In the genomic region with DNA sequence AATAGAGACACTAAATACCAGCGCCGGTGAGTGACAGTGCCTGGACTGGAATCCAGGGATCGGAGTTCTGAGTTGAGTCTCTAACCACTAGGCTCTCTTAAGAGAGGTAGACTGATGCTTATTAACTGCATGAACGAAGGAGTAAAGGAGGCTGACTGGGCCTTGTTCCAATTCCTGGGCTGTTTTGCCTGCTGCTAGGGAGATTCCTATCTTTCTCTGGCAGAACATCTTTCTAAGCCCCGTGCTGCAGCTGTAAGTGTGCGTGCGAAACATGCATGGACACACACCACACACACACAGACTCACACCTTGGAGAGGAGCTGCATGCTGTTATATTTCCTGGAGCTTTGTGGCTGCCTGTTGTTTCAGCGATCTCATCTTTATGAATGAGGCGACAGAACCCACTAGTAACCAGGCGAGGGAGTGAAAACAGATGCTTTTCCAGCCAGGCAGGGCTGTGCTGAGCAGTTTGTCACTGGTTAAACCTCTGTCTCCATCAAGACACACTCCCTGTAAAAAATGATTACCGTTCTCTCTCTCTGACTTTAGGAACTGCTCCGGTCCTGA, we compare ENCODE assay signal across 1 cellular context.
TF ChIP-seq lines count a peak whose summit lies in the region.

No MANE protein-coding gene starts in this region.

TF ChIP-seq in GM12878, 131 proteins besides CTCF, POLR2A, EP300 and RAD21 (continued from another document and continues in another):
- TF ChIP-seq, protein P1, sequence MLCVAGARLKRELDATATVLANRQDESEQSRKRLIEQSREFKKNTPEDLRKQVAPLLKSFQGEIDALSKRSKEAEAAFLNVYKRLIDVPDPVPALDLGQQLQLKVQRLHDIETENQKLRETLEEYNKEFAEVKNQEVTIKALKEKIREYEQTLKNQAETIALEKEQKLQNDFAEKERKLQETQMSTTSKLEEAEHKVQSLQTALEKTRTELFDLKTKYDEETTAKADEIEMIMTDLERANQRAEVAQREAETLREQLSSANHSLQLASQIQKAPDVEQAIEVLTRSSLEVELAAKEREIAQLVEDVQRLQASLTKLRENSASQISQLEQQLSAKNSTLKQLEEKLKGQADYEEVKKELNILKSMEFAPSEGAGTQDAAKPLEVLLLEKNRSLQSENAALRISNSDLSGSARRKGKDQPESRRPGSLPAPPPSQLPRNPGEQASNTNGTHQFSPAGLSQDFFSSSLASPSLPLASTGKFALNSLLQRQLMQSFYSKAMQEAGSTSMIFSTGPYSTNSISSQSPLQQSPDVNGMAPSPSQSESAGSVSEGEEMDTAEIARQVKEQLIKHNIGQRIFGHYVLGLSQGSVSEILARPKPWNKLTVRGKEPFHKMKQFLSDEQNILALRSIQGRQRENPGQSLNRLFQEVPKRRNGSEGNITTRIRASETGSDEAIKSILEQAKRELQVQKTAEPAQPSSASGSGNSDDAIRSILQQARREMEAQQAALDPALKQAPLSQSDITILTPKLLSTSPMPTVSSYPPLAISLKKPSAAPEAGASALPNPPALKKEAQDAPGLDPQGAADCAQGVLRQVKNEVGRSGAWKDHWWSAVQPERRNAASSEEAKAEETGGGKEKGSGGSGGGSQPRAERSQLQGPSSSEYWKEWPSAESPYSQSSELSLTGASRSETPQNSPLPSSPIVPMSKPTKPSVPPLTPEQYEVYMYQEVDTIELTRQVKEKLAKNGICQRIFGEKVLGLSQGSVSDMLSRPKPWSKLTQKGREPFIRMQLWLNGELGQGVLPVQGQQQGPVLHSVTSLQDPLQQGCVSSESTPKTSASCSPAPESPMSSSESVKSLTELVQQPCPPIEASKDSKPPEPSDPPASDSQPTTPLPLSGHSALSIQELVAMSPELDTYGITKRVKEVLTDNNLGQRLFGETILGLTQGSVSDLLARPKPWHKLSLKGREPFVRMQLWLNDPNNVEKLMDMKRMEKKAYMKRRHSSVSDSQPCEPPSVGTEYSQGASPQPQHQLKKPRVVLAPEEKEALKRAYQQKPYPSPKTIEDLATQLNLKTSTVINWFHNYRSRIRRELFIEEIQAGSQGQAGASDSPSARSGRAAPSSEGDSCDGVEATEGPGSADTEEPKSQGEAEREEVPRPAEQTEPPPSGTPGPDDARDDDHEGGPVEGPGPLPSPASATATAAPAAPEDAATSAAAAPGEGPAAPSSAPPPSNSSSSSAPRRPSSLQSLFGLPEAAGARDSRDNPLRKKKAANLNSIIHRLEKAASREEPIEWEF (IDR thresholded peaks at IDR 0.05; ENCODE audit: insufficient replicate concordance, low read depth, low read length) = no peak
- no peak; the same call in 1 of the 2 replicates for TF ChIP-seq TARDBP (IDR thresholded peaks at IDR 0.05; ENCODE audit: borderline replicate concordance)
- TF ChIP-seq TCF12 (IDR thresholded peaks at IDR 0.05; ENCODE audit: low read depth, low read length) = peak; percentile 90
- TF ChIP-seq, protein P2, sequence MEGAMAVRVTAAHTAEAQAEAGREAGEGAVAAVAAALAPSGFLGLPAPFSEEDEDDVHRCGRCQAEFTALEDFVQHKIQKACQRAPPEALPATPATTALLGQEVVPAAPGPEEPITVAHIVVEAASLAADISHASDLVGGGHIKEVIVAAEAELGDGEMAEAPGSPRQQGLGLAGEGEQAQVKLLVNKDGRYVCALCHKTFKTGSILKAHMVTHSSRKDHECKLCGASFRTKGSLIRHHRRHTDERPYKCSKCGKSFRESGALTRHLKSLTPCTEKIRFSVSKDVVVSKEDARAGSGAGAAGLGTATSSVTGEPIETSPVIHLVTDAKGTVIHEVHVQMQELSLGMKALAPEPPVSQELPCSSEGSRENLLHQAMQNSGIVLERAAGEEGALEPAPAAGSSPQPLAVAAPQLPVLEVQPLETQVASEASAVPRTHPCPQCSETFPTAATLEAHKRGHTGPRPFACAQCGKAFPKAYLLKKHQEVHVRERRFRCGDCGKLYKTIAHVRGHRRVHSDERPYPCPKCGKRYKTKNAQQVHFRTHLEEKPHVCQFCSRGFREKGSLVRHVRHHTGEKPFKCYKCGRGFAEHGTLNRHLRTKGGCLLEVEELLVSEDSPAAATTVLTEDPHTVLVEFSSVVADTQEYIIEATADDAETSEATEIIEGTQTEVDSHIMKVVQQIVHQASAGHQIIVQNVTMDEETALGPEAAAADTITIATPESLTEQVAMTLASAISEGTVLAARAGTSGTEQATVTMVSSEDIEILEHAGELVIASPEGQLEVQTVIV (IDR thresholded peaks at IDR 0.05; ENCODE audit: borderline replicate concordance, partially characterized antibody) = no peak
- TF ChIP-seq, protein P3, sequence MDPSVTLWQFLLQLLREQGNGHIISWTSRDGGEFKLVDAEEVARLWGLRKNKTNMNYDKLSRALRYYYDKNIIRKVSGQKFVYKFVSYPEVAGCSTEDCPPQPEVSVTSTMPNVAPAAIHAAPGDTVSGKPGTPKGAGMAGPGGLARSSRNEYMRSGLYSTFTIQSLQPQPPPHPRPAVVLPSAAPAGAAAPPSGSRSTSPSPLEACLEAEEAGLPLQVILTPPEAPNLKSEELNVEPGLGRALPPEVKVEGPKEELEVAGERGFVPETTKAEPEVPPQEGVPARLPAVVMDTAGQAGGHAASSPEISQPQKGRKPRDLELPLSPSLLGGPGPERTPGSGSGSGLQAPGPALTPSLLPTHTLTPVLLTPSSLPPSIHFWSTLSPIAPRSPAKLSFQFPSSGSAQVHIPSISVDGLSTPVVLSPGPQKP (IDR thresholded peaks at IDR 0.05; ENCODE audit: low read depth, low read length) = no peak
- TF ChIP-seq STAT1 (conservative IDR thresholded peaks at IDR 0.05) = no peak
- 0 out of 2 replicates have a peak, but pooled peaks have one; percentile 14 for TF ChIP-seq NR2F1 (conservative IDR thresholded peaks at IDR 0.05)
- no peak for TF ChIP-seq SIN3A (IDR thresholded peaks at IDR 0.05; ENCODE audit: low read depth, low read length)
- TF ChIP-seq TCF3 (IDR thresholded peaks at IDR 0.05; ENCODE audit: borderline replicate concordance, insufficient read depth, low read depth, low read length) = 0 out of 2 replicates have a peak, but pooled peaks have one; percentile 58
- no peak for TF ChIP-seq GABPA (IDR thresholded peaks at IDR 0.05; ENCODE audit: low read depth)
- TF ChIP-seq, protein P4, sequence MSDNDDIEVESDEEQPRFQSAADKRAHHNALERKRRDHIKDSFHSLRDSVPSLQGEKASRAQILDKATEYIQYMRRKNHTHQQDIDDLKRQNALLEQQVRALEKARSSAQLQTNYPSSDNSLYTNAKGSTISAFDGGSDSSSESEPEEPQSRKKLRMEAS (IDR thresholded peaks at IDR 0.05; ENCODE audit: low read depth, low read length) = peak; percentile 70; the same call in 1 of the 2 replicates
- TF ChIP-seq, protein P5, sequence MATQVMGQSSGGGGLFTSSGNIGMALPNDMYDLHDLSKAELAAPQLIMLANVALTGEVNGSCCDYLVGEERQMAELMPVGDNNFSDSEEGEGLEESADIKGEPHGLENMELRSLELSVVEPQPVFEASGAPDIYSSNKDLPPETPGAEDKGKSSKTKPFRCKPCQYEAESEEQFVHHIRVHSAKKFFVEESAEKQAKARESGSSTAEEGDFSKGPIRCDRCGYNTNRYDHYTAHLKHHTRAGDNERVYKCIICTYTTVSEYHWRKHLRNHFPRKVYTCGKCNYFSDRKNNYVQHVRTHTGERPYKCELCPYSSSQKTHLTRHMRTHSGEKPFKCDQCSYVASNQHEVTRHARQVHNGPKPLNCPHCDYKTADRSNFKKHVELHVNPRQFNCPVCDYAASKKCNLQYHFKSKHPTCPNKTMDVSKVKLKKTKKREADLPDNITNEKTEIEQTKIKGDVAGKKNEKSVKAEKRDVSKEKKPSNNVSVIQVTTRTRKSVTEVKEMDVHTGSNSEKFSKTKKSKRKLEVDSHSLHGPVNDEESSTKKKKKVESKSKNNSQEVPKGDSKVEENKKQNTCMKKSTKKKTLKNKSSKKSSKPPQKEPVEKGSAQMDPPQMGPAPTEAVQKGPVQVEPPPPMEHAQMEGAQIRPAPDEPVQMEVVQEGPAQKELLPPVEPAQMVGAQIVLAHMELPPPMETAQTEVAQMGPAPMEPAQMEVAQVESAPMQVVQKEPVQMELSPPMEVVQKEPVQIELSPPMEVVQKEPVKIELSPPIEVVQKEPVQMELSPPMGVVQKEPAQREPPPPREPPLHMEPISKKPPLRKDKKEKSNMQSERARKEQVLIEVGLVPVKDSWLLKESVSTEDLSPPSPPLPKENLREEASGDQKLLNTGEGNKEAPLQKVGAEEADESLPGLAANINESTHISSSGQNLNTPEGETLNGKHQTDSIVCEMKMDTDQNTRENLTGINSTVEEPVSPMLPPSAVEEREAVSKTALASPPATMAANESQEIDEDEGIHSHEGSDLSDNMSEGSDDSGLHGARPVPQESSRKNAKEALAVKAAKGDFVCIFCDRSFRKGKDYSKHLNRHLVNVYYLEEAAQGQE (IDR thresholded peaks at IDR 0.05; ENCODE audit: low read depth, low read length) = no peak
- no peak; the same call in 1 of the 2 replicates for TF ChIP-seq DPF2 (IDR thresholded peaks at IDR 0.05)
- TF ChIP-seq IKZF2 (IDR thresholded peaks at IDR 0.05) = no peak
- TF ChIP-seq NFIC (IDR thresholded peaks at IDR 0.05; ENCODE audit: low read depth, low read length) = no peak
- TF ChIP-seq SMARCA5 (IDR thresholded peaks at IDR 0.05) = peak; percentile 66; the same call in 1 of the 2 replicates
- 0 out of 2 replicates have a peak, but pooled peaks have one; percentile 45 for TF ChIP-seq SMAD5 (IDR thresholded peaks at IDR 0.05; ENCODE audit: low read depth)
- 0 out of 2 replicates have a peak, but pooled peaks have one; percentile 19 for TF ChIP-seq CHD2 (IDR thresholded peaks at IDR 0.05; ENCODE audit: borderline replicate concordance, low read depth, low read length)
- TF ChIP-seq KLF5 (IDR thresholded peaks at IDR 0.05; ENCODE audit: partially characterized antibody) = peak; percentile 32
- TF ChIP-seq RAD51 (IDR thresholded peaks at IDR 0.05) = no peak
- TF ChIP-seq HCFC1 (IDR thresholded peaks at IDR 0.05; ENCODE audit: low read length) = peak; percentile 24; the same call in 1 of the 2 replicates
- no peak for TF ChIP-seq MYC (IDR thresholded peaks at IDR 0.05; ENCODE audit: insufficient read depth, insufficient read length, insufficient replicate concordance, low read length, severe bottlenecking)
- TF ChIP-seq HDAC2 (IDR thresholded peaks at IDR 0.05) = no peak
- peak; percentile 20; the same call in 1 of the 2 replicates for TF ChIP-seq TAF1 (IDR thresholded peaks at IDR 0.05; ENCODE audit: borderline replicate concordance, low read depth, low read length)
- TF ChIP-seq BACH1 (IDR thresholded peaks at IDR 0.05; ENCODE audit: borderline replicate concordance) = peak; percentile 13; the same call in 1 of the 2 replicates
- no peak for TF ChIP-seq MTA3 (IDR thresholded peaks at IDR 0.05; ENCODE audit: borderline replicate concordance, low read length)
- TF ChIP-seq KAT2A (conservative IDR thresholded peaks at IDR 0.05; ENCODE audit: control insufficient read depth, low read depth, low read length) = no peak
- TF ChIP-seq, protein P6, sequence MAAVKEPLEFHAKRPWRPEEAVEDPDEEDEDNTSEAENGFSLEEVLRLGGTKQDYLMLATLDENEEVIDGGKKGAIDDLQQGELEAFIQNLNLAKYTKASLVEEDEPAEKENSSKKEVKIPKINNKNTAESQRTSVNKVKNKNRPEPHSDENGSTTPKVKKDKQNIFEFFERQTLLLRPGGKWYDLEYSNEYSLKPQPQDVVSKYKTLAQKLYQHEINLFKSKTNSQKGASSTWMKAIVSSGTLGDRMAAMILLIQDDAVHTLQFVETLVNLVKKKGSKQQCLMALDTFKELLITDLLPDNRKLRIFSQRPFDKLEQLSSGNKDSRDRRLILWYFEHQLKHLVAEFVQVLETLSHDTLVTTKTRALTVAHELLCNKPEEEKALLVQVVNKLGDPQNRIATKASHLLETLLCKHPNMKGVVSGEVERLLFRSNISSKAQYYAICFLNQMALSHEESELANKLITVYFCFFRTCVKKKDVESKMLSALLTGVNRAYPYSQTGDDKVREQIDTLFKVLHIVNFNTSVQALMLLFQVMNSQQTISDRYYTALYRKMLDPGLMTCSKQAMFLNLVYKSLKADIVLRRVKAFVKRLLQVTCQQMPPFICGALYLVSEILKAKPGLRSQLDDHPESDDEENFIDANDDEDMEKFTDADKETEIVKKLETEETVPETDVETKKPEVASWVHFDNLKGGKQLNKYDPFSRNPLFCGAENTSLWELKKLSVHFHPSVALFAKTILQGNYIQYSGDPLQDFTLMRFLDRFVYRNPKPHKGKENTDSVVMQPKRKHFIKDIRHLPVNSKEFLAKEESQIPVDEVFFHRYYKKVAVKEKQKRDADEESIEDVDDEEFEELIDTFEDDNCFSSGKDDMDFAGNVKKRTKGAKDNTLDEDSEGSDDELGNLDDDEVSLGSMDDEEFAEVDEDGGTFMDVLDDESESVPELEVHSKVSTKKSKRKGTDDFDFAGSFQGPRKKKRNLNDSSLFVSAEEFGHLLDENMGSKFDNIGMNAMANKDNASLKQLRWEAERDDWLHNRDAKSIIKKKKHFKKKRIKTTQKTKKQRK (IDR thresholded peaks at IDR 0.05; ENCODE audit: low read depth, low read length) = no peak
- no peak for TF ChIP-seq MXI1 (IDR thresholded peaks at IDR 0.05; ENCODE audit: low read depth, low read length)
- no peak for TF ChIP-seq ZNF24 (IDR thresholded peaks at IDR 0.05)
- no peak for TF ChIP-seq RCOR1 (conservative IDR thresholded peaks at IDR 0.05; ENCODE audit: low read depth, low read length)
- no peak for TF ChIP-seq FOS (IDR thresholded peaks at IDR 0.05; ENCODE audit: borderline replicate concordance, extremely low read depth, insufficient read length)
- no peak for TF ChIP-seq CHD4 (IDR thresholded peaks at IDR 0.05)
- TF ChIP-seq NFXL1 (IDR thresholded peaks at IDR 0.05; ENCODE audit: borderline replicate concordance) = no peak
- no peak for TF ChIP-seq MEF2A (IDR thresholded peaks at IDR 0.05; ENCODE audit: insufficient read depth, low read depth, low read length)
- no peak for TF ChIP-seq GATAD2B (conservative IDR thresholded peaks at IDR 0.05; ENCODE audit: low read depth)
- TF ChIP-seq, protein P7, sequence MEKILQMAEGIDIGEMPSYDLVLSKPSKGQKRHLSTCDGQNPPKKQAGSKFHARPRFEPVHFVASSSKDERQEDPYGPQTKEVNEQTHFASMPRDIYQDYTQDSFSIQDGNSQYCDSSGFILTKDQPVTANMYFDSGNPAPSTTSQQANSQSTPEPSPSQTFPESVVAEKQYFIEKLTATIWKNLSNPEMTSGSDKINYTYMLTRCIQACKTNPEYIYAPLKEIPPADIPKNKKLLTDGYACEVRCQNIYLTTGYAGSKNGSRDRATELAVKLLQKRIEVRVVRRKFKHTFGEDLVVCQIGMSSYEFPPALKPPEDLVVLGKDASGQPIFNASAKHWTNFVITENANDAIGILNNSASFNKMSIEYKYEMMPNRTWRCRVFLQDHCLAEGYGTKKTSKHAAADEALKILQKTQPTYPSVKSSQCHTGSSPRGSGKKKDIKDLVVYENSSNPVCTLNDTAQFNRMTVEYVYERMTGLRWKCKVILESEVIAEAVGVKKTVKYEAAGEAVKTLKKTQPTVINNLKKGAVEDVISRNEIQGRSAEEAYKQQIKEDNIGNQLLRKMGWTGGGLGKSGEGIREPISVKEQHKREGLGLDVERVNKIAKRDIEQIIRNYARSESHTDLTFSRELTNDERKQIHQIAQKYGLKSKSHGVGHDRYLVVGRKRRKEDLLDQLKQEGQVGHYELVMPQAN (conservative IDR thresholded peaks at IDR 0.05) = no peak
- TF ChIP-seq IRF4 (IDR thresholded peaks at IDR 0.05; ENCODE audit: low read depth, low read length) = peak; percentile 49; the same call in 1 of the 2 replicates
- TF ChIP-seq SREBF2 (IDR thresholded peaks at IDR 0.05; ENCODE audit: low read length) = no peak
- TF ChIP-seq PAX8 (IDR thresholded peaks at IDR 0.05) = no peak
- TF ChIP-seq ZSCAN29 (IDR thresholded peaks at IDR 0.05) = peak; percentile 77
- TF ChIP-seq BRCA1 (IDR thresholded peaks at IDR 0.05; ENCODE audit: low read depth, low read length) = no peak
- TF ChIP-seq CREB1 (IDR thresholded peaks at IDR 0.05; ENCODE audit: low read depth) = no peak
